ENCODE assay signal across 8 cellular contexts in genomic region chr17:4365103-4365627, GRCh38. TPM values are rescaled to one million over a fixed set of nuclear protein-coding genes. Genes with fewer than 3 reads are reported as not detected.
DNase-seq lines count a peak whose midpoint lies in the region; ATAC-seq, FAIRE-seq and TF ChIP-seq lines count a peak whose summit lies in the region.

No MANE protein-coding gene starts in this region.

- H3K4me2 ChIP-seq in A549 (peak overlapping the region; percentile 72), mammary epithelial cell (ENCODE audit: insufficient read depth, low read depth, low read length) (peak overlapping the region; percentile 79)

- peaks cover 16% of the 10 kb centered on the region for H3K4me1 ChIP-seq in A549
- H3K4me1 ChIP-seq in mammary epithelial cell (ENCODE audit: insufficient read depth, low read length), result peaks cover 6% of the 10 kb centered on the region
- H3K4me1 ChIP-seq in iPS-20b (ENCODE audit: insufficient read depth, low read length), result no peaks in the 10 kb centered on the region; the same call in 1 of the 2 replicates
- peaks cover 22 to 23% (median 23%) of the 10 kb centered on the region in 3 donors for H3K4me1 ChIP-seq in skeletal muscle tissue (ENCODE audit: control insufficient read depth in 3 of 3, insufficient read depth in 3 of 3, low read length in 3 of 3)

- in situ Hi-C loops in mammary epithelial cell (cut with MboI; ENCODE audit: low sequenced_read_pairs in 2 of 2), result no loop called here

- peak overlapping the region; percentile 72 for H2AFZ ChIP-seq in mammary epithelial cell (ENCODE audit: low read depth, low read length)

- CTCF ChIA-PET in A549 (lab: Yijun Ruan, JAX), result interaction anchor here (1.0 to 2.7 kb wide), 7 partner anchors 27 to 165 kb away, joined by 3 to 20 read pairs (median 3); no protein-coding TSS in a partner anchor
- CTCF ChIA-PET in mammary epithelial cell (lab: Charles Lee; ENCODE audit: low non-redundant PET), result no interaction called here

- no peaks in the 10 kb centered on the region for H3K9me3 ChIP-seq in A549
- no peaks in the 10 kb centered on the region for H3K9me3 ChIP-seq in mammary epithelial cell (replicated peaks; ENCODE audit: insufficient read depth, low read length)
- no peaks in the 10 kb centered on the region; the same call in 1 of the 2 replicates for H3K9me3 ChIP-seq in iPS-20b (ENCODE audit: insufficient read depth, low read depth, low read length)
- no peaks in the 10 kb centered on the region for H3K9me3 ChIP-seq in skeletal muscle tissue (ENCODE audit: control insufficient read depth in 3 of 3, low read length in 3 of 3)

- H3K27me3 ChIP-seq in mammary epithelial cell (ENCODE audit: insufficient read depth, low read length) (no peaks in the 10 kb centered on the region), iPS-20b (ENCODE audit: insufficient read depth, low read length) (no peaks in the 10 kb centered on the region), skeletal muscle tissue (ENCODE audit: control insufficient read depth in 3 of 3, insufficient read depth in 3 of 3, low read length in 3 of 3) (no peaks in the 10 kb centered on the region)

- 0% methylated on average over 14 of the region's 38 CpGs for WGBS in A549 (ENCODE audit: missing lambda C conversion rate)
- WGBS in mammary epithelial cell (ENCODE audit: low coverage, missing lambda C conversion rate), result under 1% methylated on average over 13 of the region's 38 CpGs

- peaks cover 62% of the 10 kb centered on the region for H3K79me2 ChIP-seq in mammary epithelial cell (ENCODE audit: insufficient read depth, low read length)

- no peaks in the 10 kb centered on the region for H4K20me1 ChIP-seq in mammary epithelial cell (ENCODE audit: insufficient read depth, low read length)

- dilution Hi-C loops in mammary epithelial cell (cut with HindIII; ENCODE audit: low sequenced_read_pairs), result no loop called here

- BruUV-seq in mammary epithelial cell (replicated peaks; lab: Mats Ljungman, UMichigan), result no TSS peak

- intact Hi-C loops in mammary epithelial cell (cut with micrococcal nuclease), result loop anchor here (2.0 kb wide), 1 partner anchor 38 kb away; no protein-coding TSS in a partner anchor

- POLR2A ChIA-PET in A549 (lab: Yijun Ruan, JAX), result interaction anchor here (1.0 to 1.6 kb wide), 2 partner anchors 37 to 102 kb away, joined by 3 read pairs; no protein-coding TSS in a partner anchor

- ATAC-seq in A549 (peak; percentile 63 to 74), GM18868 (IDR thresholded peaks at IDR 0.05; ENCODE audit: unreplicated experiment) (peak; percentile 55), HG03135 (IDR thresholded peaks at IDR 0.05; ENCODE audit: unreplicated experiment) (peak; percentile 49)

- TF ChIP-seq CTCF in A549 (IDR thresholded peaks at IDR 0.05), result no peak
- TF ChIP-seq CTCF in WI38 (IDR thresholded peaks at IDR 0.05; ENCODE audit: low read depth, low read length), result no peak
- TF ChIP-seq CTCF in mammary epithelial cell (conservative IDR thresholded peaks at IDR 0.05 in 1 of 2, IDR thresholded peaks at IDR 0.05 in 1 of 2; ENCODE audit: extremely low read depth in 1 of 2, insufficient read depth in 1 of 2, low read depth in 1 of 2, low read length in 2 of 2), result no peak

- peak; percentile 97 to 98 for DNase-seq in A549 (ENCODE audit: low read depth in 1 of 2, low spot score in 1 of 2)
- DNase-seq in NCI-H2196 treated with DMSO at 0.1 percent for 48 hours (lab: John Stamatoyannopoulos, UW; ENCODE audit: unreplicated experiment), result peak; percentile 25
- DNase-seq in mammary epithelial cell, result peak; percentile 90

- H3K36me3 ChIP-seq in mammary epithelial cell (ENCODE audit: insufficient read depth, low read length), result no peaks in the 10 kb centered on the region
- H3K36me3 ChIP-seq in iPS-20b (ENCODE audit: insufficient read depth, low read depth, low read length), result peaks cover 12% of the 10 kb centered on the region; the same call in 1 of the 2 replicates
- peaks cover 0 to 3% (median 0%) of the 10 kb centered on the region in 3 donors for H3K36me3 ChIP-seq in skeletal muscle tissue (ENCODE audit: control insufficient read depth in 3 of 3, insufficient read depth in 3 of 3, low read length in 3 of 3)

- no peak for TF ChIP-seq EP300 in A549 (IDR thresholded peaks at IDR 0.05)

- H3K9ac ChIP-seq in mammary epithelial cell (ENCODE audit: insufficient read depth, low read length) (peak overlapping the region; percentile 91), iPS-20b (ENCODE audit: low read depth, low read length) (peak overlapping the region; percentile 98), skeletal muscle tissue (ENCODE audit: low read depth in 1 of 3, low read length in 3 of 3) (peak overlapping the region; percentile 91 to 99 (median 98))

- FAIRE-seq in A549 (lab: Jason Lieb, UNC), result peak; percentile 70

- TF ChIP-seq RAD21 in A549 (conservative IDR thresholded peaks at IDR 0.05 in 1 of 2, IDR thresholded peaks at IDR 0.05 in 1 of 2), result 0 out of 5 replicates have a peak, but pooled peaks of 1 of the 2 experiments have one; percentile 15

- peak overlapping the region; percentile 98 for H3K4me3 ChIP-seq in A549
- H3K4me3 ChIP-seq in WI38 (ENCODE audit: low read depth, low read length), result peak overlapping the region; percentile 91
- H3K4me3 ChIP-seq in mammary epithelial cell (replicated peaks in 1 of 3; ENCODE audit: insufficient read depth in 1 of 3, low read depth in 2 of 3, low read length in 3 of 3), result peak overlapping the region; percentile 82 to 87 (median 84)
- peak overlapping the region; percentile 96 for H3K4me3 ChIP-seq in iPS-20b (ENCODE audit: low read length)
- H3K4me3 ChIP-seq in skeletal muscle tissue (ENCODE audit: low read length in 3 of 3), result peak overlapping the region; percentile 76 to 84 (median 83)

- H3K27ac ChIP-seq in A549 (peak overlapping the region; percentile 95 to 96), mammary epithelial cell (ENCODE audit: insufficient read depth, low read depth, low read length) (peak overlapping the region; percentile 70), iPS-20b (ENCODE audit: low read length) (peak overlapping the region; percentile 87), skeletal muscle tissue (ENCODE audit: low read depth, low read length) (peak overlapping the region; percentile 99)

- peak; percentile 54 for TF ChIP-seq POLR2A in A549 (IDR thresholded peaks at IDR 0.05; ENCODE audit: low read length)

TF ChIP-seq in A549, 52 proteins besides CTCF, POLR2A, EP300 and RAD21 (continues in another document):
- TF ChIP-seq PHF8 (IDR thresholded peaks at IDR 0.05; ENCODE audit: borderline replicate concordance, low read depth) (peak; percentile 87; the same call in 1 of the 2 replicates), FOSL2 (IDR thresholded peaks at IDR 0.05) (no peak), FOSL2 (CRISPR knock-in tag; IDR thresholded peaks at IDR 0.05) (0 out of 2 replicates have a peak, but pooled peaks have one; percentile 2), BHLHE40 (IDR thresholded peaks at IDR 0.05; ENCODE audit: low read depth, low read length) (peak; percentile 57; the same call in 1 of the 2 replicates), PBX3 (IDR thresholded peaks at IDR 0.05) (no peak), SREBF2 (IDR thresholded peaks at IDR 0.05) (no peak), SMC3 (IDR thresholded peaks at IDR 0.05) (peak; percentile 21; the same call in 1 of the 3 replicates), MYC (IDR thresholded peaks at IDR 0.05; ENCODE audit: borderline replicate concordance, low read length) (peak; percentile 97), BCL3 (IDR thresholded peaks at IDR 0.05) (peak; percentile 56; the same call in 1 of the 3 replicates), JUN (IDR thresholded peaks at IDR 0.05) (peak; percentile 75 to 80; a peak in 3 of 5 replicates), RFX5 (IDR thresholded peaks at IDR 0.05) (no peak), CEBPB (IDR thresholded peaks at IDR 0.05) (0 out of 4 replicates have a peak, but pooled peaks of 1 of the 2 experiments have one; percentile 16), E2F6 (IDR thresholded peaks at IDR 0.05; ENCODE audit: borderline replicate concordance, low read depth) (peak; percentile 86)

RNA-seq across cellular contexts. Expression of gene UBE2G1, which starts 1.3 kb away (rescaled TPM):
- polyA plus RNA-seq in A549 (2011; rRNA removed) (100 and 117 TPM in 2 replicates), A549 (2017; fragmentation: RNase III; extraction: RNeasy Plus Mini Kit Qiagen cat#74134 plus additional on column Dnase treatment) (76.3 to 86.2 TPM (median 78.5 TPM) in 3 replicates), mammary epithelial cell (38.7 TPM)
- 38.3 and 54.8 TPM in 2 replicates for polyA plus RNA-seq in A549 (2012; cell fraction: cytosol; rRNA removed)
- 25.3 and 26.8 TPM in 2 replicates for polyA plus RNA-seq in A549 (2012; cell fraction: nucleus; rRNA removed)
- polyA minus RNA-seq in A549 (2011; rRNA and poly(A)+ RNA removed), result 47.7 and 50.8 TPM in 2 replicates
- total RNA-seq in mammary epithelial cell (10 to 100 TPM; 60.8 to 93.0 TPM), skeletal muscle tissue (49.1 TPM)
- 34.4 TPM for polyA minus RNA-seq in mammary epithelial cell

Comparison
In these comparisons a context has a peak if more than half of its experiments do, and no peak if none do; other contexts are left out.
1. Peak in every context shown above with its lines: DNase-seq, ATAC-seq, H3K4me3 ChIP-seq and H3K27ac ChIP-seq.
2. DNase-seq: peak in every context shown above with its lines; median percentile 98 in A549; 90 in mammary epithelial cell; 25 in NCI-H2196 treated with DMSO at 0.1 percent for 48 hours.